Comparison of ENCODE assay signal across 26 cellular contexts in genomic region chr1:202416641-202417040, GRCh38.
DNase-seq lines count a peak whose midpoint lies in the region; TF ChIP-seq lines count a peak whose summit lies in the region.
"Had no signal": no experiment of that assay in that cellular context is flagged by ENCODE, and none has a peak within 500 bp of the region (broad histone marks: within the 10 kb centered on the region; RNA-seq: fewer than 3 reads in every experiment).

No MANE protein-coding gene starts in this region.

- H3K27ac ChIP-seq in SK-N-SH (ENCODE audit: low read depth in 2 of 2, low read length in 1 of 2) (peak overlapping the region in 1 of 2 experiments; percentile 16; a peak in 1 of 4 replicates), cingulate gyrus (ENCODE audit: low read depth, low read length) (peak overlapping the region; percentile 65), SJCRH30 (no peak overlapping the region)
- H3K27ac ChIP-seq: BLaER1, lower lobe of right lung, SK-N-MC, suprapubic skin had no signal

- H3K9ac ChIP-seq in SK-N-SH, result no peak overlapping the region
- H3K9ac ChIP-seq: BLaER1 had no signal

- TF ChIP-seq CTCF in AG10803 (conservative IDR thresholded peaks at IDR 0.05; ENCODE audit: low read length) (no peak), SK-N-SH (IDR thresholded peaks at IDR 0.05) (no peak), mesothelial cell of epicardium (IDR thresholded peaks at IDR 0.05; ENCODE audit: unreplicated experiment) (no peak)

- H3K4me3 ChIP-seq in AG10803 (ENCODE audit: low read length), result no peak overlapping the region
- no peak overlapping the region for H3K4me3 ChIP-seq in SK-N-SH (ENCODE audit: low read depth in 2 of 2, low read length in 1 of 2)
- no peak overlapping the region for H3K4me3 ChIP-seq in SJCRH30
- H3K4me3 ChIP-seq: BLaER1, GM12878, lower lobe of right lung, SK-N-MC, suprapubic skin had no signal

- DNase-seq in AG10803 (ENCODE audit: low read depth) (peak; percentile 7), SK-N-SH (no peak), mesothelial cell of epicardium (ENCODE audit: low spot score in 2 of 2, unreplicated experiment in 2 of 2) (no peak), SJCRH30 (no peak), occipital lobe (lab: John Stamatoyannopoulos, UW) (no peak), KG1 (lab: John Stamatoyannopoulos, UW) (no peak)
- DNase-seq in activated CD8-positive, alpha-beta memory T cell treated with anti-CD3 and anti-CD28 coated beads, Interleukin-2, amount 50 U/mL, for 48 hours, result no peak
- DNase-seq: activated naive CD4-positive, alpha-beta T cell treated with anti-CD3 and anti-CD28 coated beads, Interleukin-2, amount 10 ng/mL, durations not matched to agents 7 days and 5 days; Caco-2; DMS79 treated with DMSO at 0.1 percent for 48 hours; effector CD8-positive, alpha-beta T cell; erythroblast; HCEC 1CT; Karpas-422; lower lobe of right lung; NCI-H1694 treated with DMSO at 0.1 percent for 48 hours; NCI-H2171 treated with DMSO at 0.1 percent for 48 hours; NCI-H526 treated with DMSO at 0.1 percent for 48 hours; small intestine had no signal

- no peaks in the 10 kb centered on the region for H4K20me1 ChIP-seq in SK-N-SH (ENCODE audit: insufficient read depth)
- H4K20me1 ChIP-seq: BLaER1 had no signal

- H3K4me1 ChIP-seq in SK-N-SH (ENCODE audit: control insufficient read depth in 1 of 2, insufficient read depth in 2 of 2, low read depth in 1 of 2, low read length in 1 of 2) (peaks cover 8 to 9% of the 10 kb centered on the region in 2 experiments; a peak in 3 of 4 replicates), SJCRH30 (no peaks in the 10 kb centered on the region)
- H3K4me1 ChIP-seq: BLaER1 had no signal

- H3K36me3 Mint-ChIP-seq in mesothelial cell of epicardium, result no peaks in the 10 kb centered on the region
- H3K36me3 Mint-ChIP-seq: activated naive CD4-positive, alpha-beta T cell treated with anti-CD3 and anti-CD28 coated beads, Interleukin-2, amount 10 ng/mL, durations not matched to agents 7 days and 5 days had no signal

- H3K27ac Mint-ChIP-seq in mesothelial cell of epicardium, result peak overlapping the region; percentile 95
- H3K27ac Mint-ChIP-seq: activated naive CD4-positive, alpha-beta T cell treated with anti-CD3 and anti-CD28 coated beads, Interleukin-2, amount 10 ng/mL, durations not matched to agents 7 days and 5 days; activated T-helper 1 cell treated with anti-CD3 and anti-CD28 coated beads, Interleukin-12 subunit alpha, Interleukin-12 subunit beta, Interleukin-2, Interleukin-4 antibody, amounts not matched to agents 30 ng/mL and 10 ng/mL and 1 ng/mL, durations not matched to agents 14 hours and 24 hours and 36 hours; T-helper 2 cell treated with Interferon-gamma antibody and Interleukin-4, amounts not matched to agents 5 μg/mL and 100 μg/mL, for 36 hours had no signal

- H3K36me3 ChIP-seq in SK-N-SH (replicated peaks in 1 of 2; ENCODE audit: control insufficient read depth in 1 of 2, insufficient read depth in 2 of 2, low read length in 1 of 2) (no peaks in the 10 kb centered on the region), SJCRH30 (no peaks in the 10 kb centered on the region)
- H3K36me3 ChIP-seq: BLaER1, lower lobe of right lung, suprapubic skin had no signal

- POLR2A ChIA-PET in SK-N-SH (lab: Yijun Ruan, JAX), result no interaction called here

- no peaks in the 10 kb centered on the region for H3K9me2 ChIP-seq in SK-N-SH

- 100% methylated on average over 1 of the region's 1 CpG for WGBS in SK-N-SH (ENCODE audit: low lambda C conversion rate)

- H3K4me3 Mint-ChIP-seq in mesothelial cell of epicardium, result no peak overlapping the region
- H3K4me3 Mint-ChIP-seq: activated naive CD4-positive, alpha-beta T cell treated with anti-CD3 and anti-CD28 coated beads, Interleukin-2, amount 10 ng/mL, durations not matched to agents 7 days and 5 days; activated T-helper 1 cell treated with anti-CD3 and anti-CD28 coated beads, Interleukin-12 subunit alpha, Interleukin-12 subunit beta, Interleukin-2, Interleukin-4 antibody, amounts not matched to agents 30 ng/mL and 10 ng/mL and 1 ng/mL, durations not matched to agents 14 hours and 24 hours and 36 hours; T-helper 2 cell treated with Interferon-gamma antibody and Interleukin-4, amounts not matched to agents 5 μg/mL and 100 μg/mL, for 36 hours had no signal

- CTCF ChIA-PET in SK-N-SH (lab: Yijun Ruan, JAX), result interaction anchor here (0.9 kb wide), 1 partner anchor 73 kb away, joined by 3 read pairs; no protein-coding TSS in a partner anchor

- no peak overlapping the region for H2AFZ ChIP-seq in SK-N-SH (ENCODE audit: low read depth)

- no peaks in the 10 kb centered on the region for H3K27me3 ChIP-seq in SK-N-SH (ENCODE audit: insufficient read depth)
- no peaks in the 10 kb centered on the region for H3K27me3 ChIP-seq in SJCRH30
- H3K27me3 ChIP-seq: BLaER1, suprapubic skin had no signal

- peaks cover 40% of the 10 kb centered on the region for H3K4me1 Mint-ChIP-seq in mesothelial cell of epicardium
- H3K4me1 Mint-ChIP-seq: activated naive CD4-positive, alpha-beta T cell treated with anti-CD3 and anti-CD28 coated beads, Interleukin-2, amount 10 ng/mL, durations not matched to agents 7 days and 5 days had no signal

- TF ChIP-seq RAD21 in SK-N-SH (IDR thresholded peaks at IDR 0.05; ENCODE audit: low read length), result no peak

- H3F3A ChIP-seq in SK-N-SH (replicated peaks; ENCODE audit: insufficient read depth), result no peaks in the 10 kb centered on the region

- TF ChIP-seq EP300 in SK-N-SH (IDR thresholded peaks at IDR 0.05; ENCODE audit: borderline replicate concordance in 1 of 2, low read depth in 1 of 2, low read length in 1 of 2), result no peak

- no peaks in the 10 kb centered on the region for H3K79me2 ChIP-seq in SK-N-SH (ENCODE audit: insufficient read depth)

- no peaks in the 10 kb centered on the region for H3K27me3 Mint-ChIP-seq in mesothelial cell of epicardium (ENCODE audit: low read depth)
- H3K27me3 Mint-ChIP-seq: activated naive CD4-positive, alpha-beta T cell treated with anti-CD3 and anti-CD28 coated beads, Interleukin-2, amount 10 ng/mL, durations not matched to agents 7 days and 5 days had no signal

- no peaks in the 10 kb centered on the region for H3K9me3 ChIP-seq in SK-N-SH
- no peaks in the 10 kb centered on the region for H3K9me3 ChIP-seq in SJCRH30 (replicated peaks)
- H3K9me3 ChIP-seq: BLaER1, Caco-2, lower lobe of right lung, suprapubic skin had no signal

- H3K9me3 Mint-ChIP-seq in mesothelial cell of epicardium, result no peaks in the 10 kb centered on the region
- H3K9me3 Mint-ChIP-seq: activated naive CD4-positive, alpha-beta T cell treated with anti-CD3 and anti-CD28 coated beads, Interleukin-2, amount 10 ng/mL, durations not matched to agents 7 days and 5 days; activated T-helper 1 cell treated with anti-CD3 and anti-CD28 coated beads, Interleukin-12 subunit alpha, Interleukin-12 subunit beta, Interleukin-2, Interleukin-4 antibody, amounts not matched to agents 30 ng/mL and 10 ng/mL and 1 ng/mL, durations not matched to agents 14 hours and 24 hours and 36 hours; T-helper 2 cell treated with Interferon-gamma antibody and Interleukin-4, amounts not matched to agents 5 μg/mL and 100 μg/mL, for 36 hours had no signal

- peak overlapping the region; percentile 44; the same call in 1 of the 2 replicates for H3K4me2 ChIP-seq in SK-N-SH
- H3K4me2 ChIP-seq: BLaER1 had no signal

TF ChIP-seq in SK-N-SH, 30 proteins besides CTCF, POLR2A, EP300 and RAD21 (continues in another document):
- TF ChIP-seq MAX (IDR thresholded peaks at IDR 0.05; ENCODE audit: low read depth), result no peak
- TF ChIP-seq NRF1 (IDR thresholded peaks at IDR 0.05; ENCODE audit: low read depth, low read length), result no peak
- TF ChIP-seq TAF1 (IDR thresholded peaks at IDR 0.05; ENCODE audit: borderline replicate concordance, low read depth, low read length), result no peak
- TF ChIP-seq FOXJ3 (CRISPR knock-in tag; IDR thresholded peaks at IDR 0.05), result no peak
- no peak for TF ChIP-seq TCF12 (IDR thresholded peaks at IDR 0.05)
- TF ChIP-seq GATA2 (CRISPR knock-in tag; IDR thresholded peaks at IDR 0.05), result no peak
- no peak for TF ChIP-seq USF2 (IDR thresholded peaks at IDR 0.05; ENCODE audit: borderline replicate concordance, low read depth, low read length)
- no peak for TF ChIP-seq REST (IDR thresholded peaks at IDR 0.05; ENCODE audit: low read depth, low read length)
- TF ChIP-seq FOXM1 (IDR thresholded peaks at IDR 0.05; ENCODE audit: low read depth), result no peak
